Comparison of ENCODE assay signal across 14 cellular contexts in genomic region chr4:1307951-1308735, GRCh38. TPM values are rescaled to one million over a fixed set of nuclear protein-coding genes. Genes with fewer than 3 reads are reported as not detected.
DNase-seq lines count a peak whose midpoint lies in the region; ATAC-seq and TF ChIP-seq lines count a peak whose summit lies in the region.
"Had no signal": no experiment of that assay in that cellular context is flagged by ENCODE, and none has a peak within 500 bp of the region (broad histone marks: within the 10 kb centered on the region; RNA-seq: fewer than 3 reads in every experiment).

No MANE protein-coding gene starts in this region.

- H3K36me3 ChIP-seq in psoas muscle (ENCODE audit: insufficient read depth in 1 of 2, low read depth in 1 of 2): peaks cover 3 to 21% of the 10 kb centered on the region in 2 donors
- H3K36me3 ChIP-seq: neural progenitor cell had no signal

- POLR2A ChIA-PET in activated CD8-positive, alpha-beta T cell treated with anti-CD3 and anti-CD28 coated beads for 36 hours (lab: Charles Lee): interaction anchor here (1.3 to 1.8 kb wide), 2 partner anchors 7 to 8 kb away, joined by 3 to 6 read pairs; no protein-coding TSS in a partner anchor

- H3K9me3 Mint-ChIP-seq in activated CD4-positive, alpha-beta T cell treated with anti-CD3 and anti-CD28 coated beads, Interleukin-2, amount 10 ng/mL, durations not matched to agents 24 days and 14 days: no peaks in the 10 kb centered on the region
- no peaks in the 10 kb centered on the region for H3K9me3 Mint-ChIP-seq in activated CD8-positive, alpha-beta T cell treated with anti-CD3 and anti-CD28 coated beads for 36 hours
- H3K9me3 Mint-ChIP-seq in immature natural killer cell: no peaks in the 10 kb centered on the region
- H3K9me3 Mint-ChIP-seq: neural progenitor cell had no signal

- H3K9me3 ChIP-seq in psoas muscle: no peaks in the 10 kb centered on the region
- H3K9me3 ChIP-seq: SK-N-SH had no signal

- H3K27ac Mint-ChIP-seq in activated CD4-positive, alpha-beta T cell treated with anti-CD3 and anti-CD28 coated beads, Interleukin-2, amount 10 ng/mL, durations not matched to agents 24 days and 14 days: no peak overlapping the region
- H3K27ac Mint-ChIP-seq in activated CD8-positive, alpha-beta T cell treated with anti-CD3 and anti-CD28 coated beads for 36 hours: peak overlapping the region; percentile 81
- peak overlapping the region; percentile 81 to 90 (median 84) for H3K27ac Mint-ChIP-seq in immature natural killer cell

- H3K4me1 ChIP-seq in psoas muscle: peaks cover 30% of the 10 kb centered on the region

- DNase-seq in activated CD4-positive, alpha-beta T cell treated with anti-CD3 and anti-CD28 coated beads, Interleukin-2, amount 10 ng/mL, durations not matched to agents 24 days and 14 days: no peak
- no peak for DNase-seq in activated CD4-positive, alpha-beta T cell treated with anti-CD3 and anti-CD28 coated beads for 4 hours
- no peak for DNase-seq in activated CD8-positive, alpha-beta T cell treated with anti-CD3 and anti-CD28 coated beads for 36 hours
- DNase-seq in immature natural killer cell: no peak
- DNase-seq in psoas muscle: peak in 1 of 2 donors; percentile 42
- DNase-seq in cerebellar nuclear complex (lab: John Stamatoyannopoulos, UW): no peak
- DNase-seq: 8988T, foreskin keratinocyte, MV-4-11, SK-N-SH, WERI-Rb-1 had no signal

- no peak for ATAC-seq in activated CD8-positive, alpha-beta T cell treated with anti-CD3 and anti-CD28 coated beads for 36 hours
- ATAC-seq in psoas muscle (no peak), GM21576 (IDR thresholded peaks at IDR 0.05; ENCODE audit: unreplicated experiment) (no peak), GM18873 (IDR thresholded peaks at IDR 0.05; ENCODE audit: low FRiP score, unreplicated experiment) (no peak)
- ATAC-seq: foreskin keratinocyte had no signal

- intact Hi-C loops in activated CD4-positive, alpha-beta T cell treated with anti-CD3 and anti-CD28 coated beads, Interleukin-2, amount 10 ng/mL, durations not matched to agents 24 days and 14 days (cut with micrococcal nuclease): loop anchor here (5.0 kb wide), 1 partner anchor 39 kb away; the partner anchor contains the start of gene UVSSA
- intact Hi-C loops in activated CD8-positive, alpha-beta T cell treated with anti-CD3 and anti-CD28 coated beads for 36 hours (cut with micrococcal nuclease): no loop called here
- intact Hi-C loops in psoas muscle (cut with DNase I): loop anchor here in 1 of 2 donors (5.0 kb wide), 1 partner anchor 34 kb away; no protein-coding TSS in a partner anchor

- peak overlapping the region; percentile 64 for H3K27ac ChIP-seq in psoas muscle
- H3K27ac ChIP-seq: foreskin keratinocyte had no signal

- CTCF ChIA-PET in activated CD8-positive, alpha-beta T cell treated with anti-CD3 and anti-CD28 coated beads for 36 hours (lab: Charles Lee): interaction anchor here (0.7 to 2.5 kb wide), 4 partner anchors 23 to 48 kb away, joined by 3 to 9 read pairs (median 4); no protein-coding TSS in a partner anchor

- WGBS in psoas muscle, 3 donors: 91 to 95% (median 93%) methylated on average over 34 of the region's 34 CpGs

- peaks cover 26% of the 10 kb centered on the region for H3K36me3 Mint-ChIP-seq in activated CD4-positive, alpha-beta T cell treated with anti-CD3 and anti-CD28 coated beads, Interleukin-2, amount 10 ng/mL, durations not matched to agents 24 days and 14 days (ENCODE audit: low read depth)
- H3K36me3 Mint-ChIP-seq in activated CD8-positive, alpha-beta T cell treated with anti-CD3 and anti-CD28 coated beads for 36 hours (ENCODE audit: low read depth): peaks cover 27% of the 10 kb centered on the region
- H3K36me3 Mint-ChIP-seq in immature natural killer cell: peaks cover 0 to 3% (median 2%) of the 10 kb centered on the region in 3 donors

- no peak overlapping the region for H3K4me3 ChIP-seq in psoas muscle

- H3K27me3 ChIP-seq in psoas muscle (ENCODE audit: insufficient read depth in 3 of 3, low read length in 2 of 3): no peaks in the 10 kb centered on the region
- H3K27me3 ChIP-seq: foreskin keratinocyte, neural progenitor cell had no signal

- peak overlapping the region; percentile 78 for H3K4me3 Mint-ChIP-seq in activated CD4-positive, alpha-beta T cell treated with anti-CD3 and anti-CD28 coated beads, Interleukin-2, amount 10 ng/mL, durations not matched to agents 24 days and 14 days
- no peak overlapping the region for H3K4me3 Mint-ChIP-seq in activated CD8-positive, alpha-beta T cell treated with anti-CD3 and anti-CD28 coated beads for 36 hours
- peak overlapping the region in 3 of 5 donors; percentile 22 to 77 (median 76) for H3K4me3 Mint-ChIP-seq in immature natural killer cell

- no peak for TF ChIP-seq CTCF in activated CD8-positive, alpha-beta T cell treated with anti-CD3 and anti-CD28 coated beads for 36 hours (IDR thresholded peaks at IDR 0.05)
- TF ChIP-seq CTCF in psoas muscle (IDR thresholded peaks at IDR 0.05): no peak

- H3K4me1 Mint-ChIP-seq in activated CD4-positive, alpha-beta T cell treated with anti-CD3 and anti-CD28 coated beads, Interleukin-2, amount 10 ng/mL, durations not matched to agents 24 days and 14 days: peaks cover 48% of the 10 kb centered on the region
- peaks cover 64% of the 10 kb centered on the region for H3K4me1 Mint-ChIP-seq in activated CD8-positive, alpha-beta T cell treated with anti-CD3 and anti-CD28 coated beads for 36 hours (ENCODE audit: low read depth)
- peaks cover 59 to 63% of the 10 kb centered on the region in 2 donors for H3K4me1 Mint-ChIP-seq in immature natural killer cell

- no peaks in the 10 kb centered on the region for H3K27me3 Mint-ChIP-seq in activated CD4-positive, alpha-beta T cell treated with anti-CD3 and anti-CD28 coated beads, Interleukin-2, amount 10 ng/mL, durations not matched to agents 24 days and 14 days
- H3K27me3 Mint-ChIP-seq in activated CD8-positive, alpha-beta T cell treated with anti-CD3 and anti-CD28 coated beads for 36 hours: no peaks in the 10 kb centered on the region
- H3K27me3 Mint-ChIP-seq in immature natural killer cell (ENCODE audit: low read depth in 3 of 3): peaks cover 0 to 2% (median 1%) of the 10 kb centered on the region in 3 donors

RNA-seq across cellular contexts. Expression of gene MAEA, which starts 18.5 kb away (rescaled TPM):
- 61.3 and 62.6 TPM in 2 replicates for total RNA-seq in activated CD4-positive, alpha-beta T cell treated with anti-CD3 and anti-CD28 coated beads, Interleukin-2, amount 10 ng/mL, durations not matched to agents 24 days and 14 days
- 10 to 100 TPM; 32.3 to 37.0 TPM for total RNA-seq in activated CD8-positive, alpha-beta T cell treated with anti-CD3 and anti-CD28 coated beads for 36 hours
- polyA plus RNA-seq in immature natural killer cell (10 to 100 TPM; 60.7 to 76.0 (median 72.9) TPM), psoas muscle (10 to 100 TPM; 30.3 to 41.6 (median 38.9) TPM)
- total RNA-seq in psoas muscle: 10 to 100 TPM; 26.7 to 39.6 (median 33.2) TPM

RNA-seq across cellular contexts. Expression of gene UVSSA, which starts 38.9 kb away (rescaled TPM):
- total RNA-seq in activated CD4-positive, alpha-beta T cell treated with anti-CD3 and anti-CD28 coated beads, Interleukin-2, amount 10 ng/mL, durations not matched to agents 24 days and 14 days: 28.3 and 28.4 TPM in 2 replicates
- 10 to 100 TPM; 18.6 to 20.2 TPM for total RNA-seq in activated CD8-positive, alpha-beta T cell treated with anti-CD3 and anti-CD28 coated beads for 36 hours
- 1 to 10 TPM; 3.2 to 7.0 (median 4.0) TPM for polyA plus RNA-seq in immature natural killer cell
- 1 to 10 TPM; 6.3 to 9.4 (median 8.3) TPM for total RNA-seq in psoas muscle
- polyA plus RNA-seq in psoas muscle: 1 to 10 TPM; 1.9 to 9.3 (median 3.6) TPM

RNA-seq across cellular contexts. Expression of gene CTBP1, which starts 59.2 kb away (rescaled TPM):
- total RNA-seq in activated CD4-positive, alpha-beta T cell treated with anti-CD3 and anti-CD28 coated beads, Interleukin-2, amount 10 ng/mL, durations not matched to agents 24 days and 14 days: 190 and 200 TPM in 2 replicates
- 100 to 1,000 TPM; 136 TPM for total RNA-seq in activated CD8-positive, alpha-beta T cell treated with anti-CD3 and anti-CD28 coated beads for 36 hours
- 100 to 1,000 TPM in 1 of 3 donors, 10 to 100 TPM in 2; 72.1 to 110 (median 77.7) TPM for polyA plus RNA-seq in immature natural killer cell
- 100 to 1,000 TPM; 122 to 165 (median 142) TPM for total RNA-seq in psoas muscle
- 100 to 1,000 TPM; 109 to 156 (median 116) TPM for polyA plus RNA-seq in psoas muscle
